Comparison of ENCODE assay signal across 8 cellular contexts in genomic region chr14:75229923-75230792, GRCh38. TPM values are rescaled to one million over a fixed set of nuclear protein-coding genes. Genes with fewer than 3 reads are reported as not detected.
DNase-seq lines count a peak whose midpoint lies in the region; ATAC-seq and TF ChIP-seq lines count a peak whose summit lies in the region.

No MANE protein-coding gene starts in this region.

- peaks cover 1% of the 10 kb centered on the region for H3K9me3 Mint-ChIP-seq in activated naive CD8-positive, alpha-beta T cell treated with anti-CD3 and anti-CD28 coated beads for 36 hours

- DNase-seq in GM12865 (ENCODE audit: low read depth) (peak; percentile 75), PC-9 (peak; percentile 92 to 97), left lung (no peak), NCI-H2171 treated with DMSO at 0.1 percent for 48 hours (lab: John Stamatoyannopoulos, UW) (no peak)
- DNase-seq in activated naive CD8-positive, alpha-beta T cell treated with anti-CD3 and anti-CD28 coated beads for 36 hours = peak; percentile 58
- peak; percentile 1 to 41 (median 10) for DNase-seq in stimulated activated naive CD4-positive, alpha-beta T cell (lab: John Stamatoyannopoulos, UW)

- H3K36me3 ChIP-seq in PC-9 (ENCODE audit: low read depth) (no peaks in the 10 kb centered on the region), left lung (no peaks in the 10 kb centered on the region)

- H4K20me1 ChIP-seq in PC-9 (ENCODE audit: insufficient read depth) = no peaks in the 10 kb centered on the region

- H3K27ac ChIP-seq in PC-9 (peak overlapping the region; percentile 89), left lung (peak overlapping the region in 1 of 2 donors; percentile 48)

- no peaks in the 10 kb centered on the region for H3K79me2 ChIP-seq in PC-9 (ENCODE audit: low read depth)

- H3K9me3 ChIP-seq in PC-9 (ENCODE audit: insufficient read depth, low read depth) (no peaks in the 10 kb centered on the region), left lung (no peaks in the 10 kb centered on the region)

- peaks cover 57% of the 10 kb centered on the region for H3F3A ChIP-seq in PC-9 (ENCODE audit: insufficient read depth, low read depth)

- peak; percentile 17 for TF ChIP-seq CTCF in GM12865 (IDR thresholded peaks at IDR 0.05; ENCODE audit: insufficient read depth, low read depth, low read length, missing control alignments)
- peak; percentile 90 for TF ChIP-seq CTCF in PC-9 (conservative IDR thresholded peaks at IDR 0.05)
- TF ChIP-seq CTCF in left lung (IDR thresholded peaks at IDR 0.05) = peak in 1 of 2 donors; percentile 34

- CTCF ChIA-PET in PC-9 (lab: Charles Lee) = interaction anchor here (1.0 to 1.6 kb wide), 5 partner anchors 15 to 65 kb away, joined by 3 to 8 read pairs (median 3); no protein-coding TSS in a partner anchor

- peak overlapping the region; percentile 58 for H3K4me2 ChIP-seq in PC-9

- H3K4me3 Mint-ChIP-seq in activated naive CD8-positive, alpha-beta T cell treated with anti-CD3 and anti-CD28 coated beads for 36 hours = no peak overlapping the region

- H3K4me1 ChIP-seq in PC-9 (replicated peaks; ENCODE audit: insufficient read depth) (peaks cover 88% of the 10 kb centered on the region), left lung (peaks cover 11 to 44% of the 10 kb centered on the region in 2 donors)

- POLR2A ChIA-PET in PC-9 (lab: Charles Lee; ENCODE audit: unreplicated experiment) = interaction anchor here (0.5 to 1.4 kb wide), 11 partner anchors 22 to 941 kb away, joined by 3 to 10 read pairs (median 4); partner anchors contain the start of gene FOS

- no peaks in the 10 kb centered on the region for H3K9me2 ChIP-seq in PC-9 (ENCODE audit: insufficient read depth)

- H3K4me3 ChIP-seq in GM12865 (ENCODE audit: low read depth, low read length) (no peak overlapping the region), PC-9 (no peak overlapping the region; the same call in 1 of the 2 replicates), left lung (no peak overlapping the region)

- intact Hi-C loops in PC-9 (cut with micrococcal nuclease; ENCODE audit: unreplicated experiment) (loop anchor here (1.0 to 5.0 kb wide), 9 partner anchors 24 to 73 kb away; partner anchors contain the start of genes FOS and TMED10), left lung (cut with DNase I) (loop anchor here in 1 of 2 donors (10.0 kb wide), 1 partner anchor 45 kb away; no protein-coding TSS in a partner anchor)

- H3K27me3 ChIP-seq in PC-9 (ENCODE audit: insufficient read depth, low read depth) (no peaks in the 10 kb centered on the region), left lung (no peaks in the 10 kb centered on the region)

- no peaks in the 10 kb centered on the region for H3K27me3 Mint-ChIP-seq in activated naive CD8-positive, alpha-beta T cell treated with anti-CD3 and anti-CD28 coated beads for 36 hours

- H2AFZ ChIP-seq in PC-9 = peak overlapping the region; percentile 20; the same call in 1 of the 2 replicates

- H3K4me1 Mint-ChIP-seq in activated naive CD8-positive, alpha-beta T cell treated with anti-CD3 and anti-CD28 coated beads for 36 hours = peaks cover 45% of the 10 kb centered on the region

- BruUV-seq in PC-9 (replicated peaks; lab: Mats Ljungman, UMichigan) = TSS peak; percentile 73

- no peak overlapping the region for H3K27ac Mint-ChIP-seq in activated naive CD8-positive, alpha-beta T cell treated with anti-CD3 and anti-CD28 coated beads for 36 hours

- ATAC-seq in HG02938 (IDR thresholded peaks at IDR 0.05; ENCODE audit: unreplicated experiment) (peak; percentile 40), left lung (peak; percentile 72), GM21717 (IDR thresholded peaks at IDR 0.05; ENCODE audit: unreplicated experiment) (no peak)

- H3K36me3 Mint-ChIP-seq in activated naive CD8-positive, alpha-beta T cell treated with anti-CD3 and anti-CD28 coated beads for 36 hours = no peaks in the 10 kb centered on the region

RNA-seq across cellular contexts. Expression of gene FOS, which starts 48.5 kb away (rescaled TPM):
- total RNA-seq in PC-9 (2021) (84.6 and 154 TPM in 2 replicates), left lung (100 to 1,000 TPM in 1 of 2 donors, 10 to 100 TPM in 1; 92.2 to 264 TPM)
- 10 to 100 TPM; 19.5 to 20.0 TPM for total RNA-seq in activated naive CD8-positive, alpha-beta T cell treated with anti-CD3 and anti-CD28 coated beads for 36 hours

RNA-seq across cellular contexts. Expression of gene TMED10, which starts 53.7 kb away (rescaled TPM):
- total RNA-seq in PC-9 (2021) = 709 and 770 TPM in 2 replicates
- 100 to 1,000 TPM; 160 to 169 TPM for total RNA-seq in activated naive CD8-positive, alpha-beta T cell treated with anti-CD3 and anti-CD28 coated beads for 36 hours
- 100 to 1,000 TPM; 338 to 391 TPM for total RNA-seq in left lung

Comparison
In these comparisons a context has a peak if more than half of its experiments do, and no peak if none do; other contexts are left out.
1. DNase-seq: peak in GM12865 (single experiment), PC-9 (2 of 2), activated naive CD8-positive, alpha-beta T cell treated with anti-CD3 and anti-CD28 coated beads for 36 hours (single experiment) and stimulated activated naive CD4-positive, alpha-beta T cell (6 of 6); none in left lung (0 of 2) and NCI-H2171 treated with DMSO at 0.1 percent for 48 hours (single experiment).